9 cellular contexts compared by ENCODE assay signal in genomic region chr15:83436513-83437158, GRCh38.
DNase-seq lines count a peak whose midpoint lies in the region; TF ChIP-seq lines count a peak whose summit lies in the region.
"Had no signal": no experiment of that assay in that cellular context is flagged by ENCODE, and none has a peak within 500 bp of the region (broad histone marks: within the 10 kb centered on the region; RNA-seq: fewer than 3 reads in every experiment).

No MANE protein-coding gene starts in this region.

- peak; percentile 27 for DNase-seq in LNCaP clone FGC (ENCODE audit: low read depth)
- peak; percentile 42 for DNase-seq in brain microvascular endothelial cell
- DNase-seq in medulla oblongata (ENCODE audit: extremely low spot score) = peak; percentile 73
- no peak for DNase-seq in germinal center (ENCODE audit: low spot score)
- no peak for DNase-seq in NCI-H446 treated with DMSO at 0.1 percent for 48 hours (lab: John Stamatoyannopoulos, UW)
- no peak for DNase-seq in GM20000 (ENCODE audit: low spot score)
- no peak for DNase-seq in activated gamma-delta T cell treated with Interleukin-2 at 50 U/mL for 16 hours

- H3K9me3 ChIP-seq in DOHH2 (ENCODE audit: control insufficient read depth, insufficient read depth, low read length) = no peaks in the 10 kb centered on the region
- H3K9me3 ChIP-seq: SJSA1 had no signal

- H4K20me1 ChIP-seq in DOHH2 (ENCODE audit: control insufficient read depth, insufficient read depth, low read depth, low read length) = no peaks in the 10 kb centered on the region

- peaks cover 6% of the 10 kb centered on the region for H3K27me3 ChIP-seq in DOHH2 (ENCODE audit: control insufficient read depth, low read length)
- no peaks in the 10 kb centered on the region for H3K27me3 ChIP-seq in brain microvascular endothelial cell (replicated peaks)

- in situ Hi-C loops in brain microvascular endothelial cell (cut with HindIII; ENCODE audit: low pct_ligation_motif_present, low sequenced_read_pairs) = no loop called here

- no peak overlapping the region for H3K4me3 ChIP-seq in DOHH2 (ENCODE audit: low read length)
- no peak overlapping the region for H3K4me3 ChIP-seq in LNCaP clone FGC (ENCODE audit: low read depth, low read length)
- no peak overlapping the region for H3K4me3 ChIP-seq in brain microvascular endothelial cell (ENCODE audit: low read depth, low read length)
- H3K4me3 ChIP-seq: SJSA1 had no signal

- no peaks in the 10 kb centered on the region for H3K79me2 ChIP-seq in DOHH2 (ENCODE audit: control insufficient read depth, low read length)

- no peaks in the 10 kb centered on the region for H3K4me1 ChIP-seq in DOHH2 (ENCODE audit: control insufficient read depth, low read length)
- H3K4me1 ChIP-seq: SJSA1 had no signal

- peak; percentile 49 for TF ChIP-seq CTCF in DOHH2 (IDR thresholded peaks at IDR 0.05; ENCODE audit: low read depth, low read length, poor library complexity, severe bottlenecking)
- peak; percentile 65 for TF ChIP-seq CTCF in LNCaP clone FGC (IDR thresholded peaks at IDR 0.05; ENCODE audit: control insufficient read depth, extremely low read depth, insufficient read depth)
- peak; percentile 69 for TF ChIP-seq CTCF in brain microvascular endothelial cell (IDR thresholded peaks at IDR 0.05; ENCODE audit: low read depth, low read length, missing control alignments)
- TF ChIP-seq CTCF in GM20000 (IDR thresholded peaks at IDR 0.05; ENCODE audit: extremely low read depth, missing control alignments) = no peak

- H3K9me2 ChIP-seq in DOHH2 (replicated peaks; ENCODE audit: control insufficient read depth, low read length) = no peaks in the 10 kb centered on the region

- H3F3A ChIP-seq in DOHH2 (ENCODE audit: control insufficient read depth, insufficient read depth) = no peaks in the 10 kb centered on the region

- no peak overlapping the region for H3K4me2 ChIP-seq in DOHH2 (ENCODE audit: low read length)

- H3K27ac ChIP-seq in DOHH2 (ENCODE audit: low read depth, low read length) (no peak overlapping the region), brain microvascular endothelial cell (no peak overlapping the region)
- H3K27ac ChIP-seq: SJSA1 had no signal

- H3K36me3 ChIP-seq in DOHH2 (ENCODE audit: control insufficient read depth, low read length) (no peaks in the 10 kb centered on the region), brain microvascular endothelial cell (replicated peaks) (no peaks in the 10 kb centered on the region)
- H3K36me3 ChIP-seq: SJSA1 had no signal

Comparison
In these comparisons a context has a peak if more than half of its experiments do, and no peak if none do; other contexts are left out.
1. DNase-seq: peak in LNCaP clone FGC (single experiment), brain microvascular endothelial cell (single experiment) and medulla oblongata (single experiment); none in germinal center (single experiment), NCI-H446 treated with DMSO at 0.1 percent for 48 hours (single experiment), GM20000 (single experiment) and activated gamma-delta T cell treated with Interleukin-2 at 50 U/mL for 16 hours (single experiment).